ENCODE assay signal across 1 cellular context in genomic region chr17:64706224-64707076, GRCh38.
TF ChIP-seq lines count a peak whose summit lies in the region.

No MANE protein-coding gene starts in this region.

TF ChIP-seq in K562, 482 proteins besides CTCF, POLR2A, EP300 and RAD21 (continued from another document):
- TF ChIP-seq PKNOX1 (IDR thresholded peaks at IDR 0.05) = peak; percentile 38; the same call in 1 of the 2 replicates
- TF ChIP-seq ZNF766 (CRISPR knock-in tag; conservative IDR thresholded peaks at IDR 0.05) = no peak
- TF ChIP-seq DLX4 (CRISPR knock-in tag; IDR thresholded peaks at IDR 0.05) = no peak
- no peak for TF ChIP-seq MCM7 (IDR thresholded peaks at IDR 0.05)
- TF ChIP-seq FOSL1 (tag; conservative IDR thresholded peaks at IDR 0.05) = no peak
- TF ChIP-seq HNRNPLL (IDR thresholded peaks at IDR 0.05; ENCODE audit: low read depth, low read length, poor library complexity, severe bottlenecking) = no peak
- TF ChIP-seq ZNF316 (IDR thresholded peaks at IDR 0.05) = peak; percentile 41; the same call in 1 of the 2 replicates
- peak; percentile 35; the same call in 1 of the 2 replicates for TF ChIP-seq C11orf30 (IDR thresholded peaks at IDR 0.05; ENCODE audit: low read depth)
- no peak for TF ChIP-seq ARID2 (IDR thresholded peaks at IDR 0.05)
- TF ChIP-seq CBX5 (IDR thresholded peaks at IDR 0.05; ENCODE audit: borderline replicate concordance, low read depth) = no peak
- no peak for TF ChIP-seq RBFOX2 (IDR thresholded peaks at IDR 0.05; ENCODE audit: low read depth, low read length)
- TF ChIP-seq ZKSCAN1 (IDR thresholded peaks at IDR 0.05; ENCODE audit: low read depth, low read length) = peak; percentile 41; the same call in 1 of the 2 replicates
- no peak for TF ChIP-seq SMAD3 (CRISPR knock-in tag; conservative IDR thresholded peaks at IDR 0.05)
- TF ChIP-seq PBX2 (CRISPR knock-in tag; IDR thresholded peaks at IDR 0.05; ENCODE audit: low read depth) = no peak
- 0 out of 2 replicates have a peak, but pooled peaks have one; percentile 13 for TF ChIP-seq PBX2 (tag; conservative IDR thresholded peaks at IDR 0.05; ENCODE audit: low read depth)
- no peak for TF ChIP-seq MITF (IDR thresholded peaks at IDR 0.05)
